In the genomic region with DNA sequence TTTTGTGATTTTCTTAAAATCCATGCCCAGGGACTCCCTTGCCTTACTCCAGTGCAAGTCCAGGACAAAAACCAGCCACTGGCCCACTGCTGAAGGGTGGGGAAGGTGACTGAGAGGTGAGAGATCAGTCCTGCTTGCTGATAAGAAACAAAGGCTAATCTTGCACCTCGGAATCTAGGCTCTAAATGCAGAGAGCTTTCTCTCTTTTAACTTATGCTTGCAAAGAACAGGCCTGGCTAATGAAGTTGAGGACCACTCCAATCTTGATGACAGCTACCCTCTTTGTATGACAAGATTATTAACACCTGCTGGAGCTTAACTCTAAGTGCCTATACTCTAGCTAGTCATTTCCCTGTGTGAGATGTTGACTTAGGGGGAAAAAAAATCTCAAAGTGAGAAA, we compare ENCODE assay signal across 1 cellular context.
TF ChIP-seq lines count a peak whose summit lies in the region.

No MANE protein-coding gene starts in this region.

TF ChIP-seq in neural cell, 6 proteins besides CTCF, POLR2A, EP300 and RAD21 (continued from another document):
- no peak for TF ChIP-seq SMC3 (conservative IDR thresholded peaks at IDR 0.05; ENCODE audit: poor library complexity)
- TF ChIP-seq REST (IDR thresholded peaks at IDR 0.05; ENCODE audit: borderline replicate concordance) = no peak
- no peak for TF ChIP-seq TAF1 (IDR thresholded peaks at IDR 0.05; ENCODE audit: low read depth)
- no peak for TF ChIP-seq EZH2 (IDR thresholded peaks at IDR 0.05; ENCODE audit: borderline replicate concordance, insufficient read depth, low read length, poor library complexity, severe bottlenecking)
- TF ChIP-seq POLR2AphosphoS5 (IDR thresholded peaks at IDR 0.05) = no peak
